ENCODE assay signal across 26 cellular contexts in genomic region chr7:80589561-80590083, GRCh38. TPM values are rescaled to one million over a fixed set of nuclear protein-coding genes. Genes with fewer than 3 reads are reported as not detected.
"Had no signal": no experiment of that assay in that cellular context is flagged by ENCODE, and none has a peak within 500 bp of the region (broad histone marks: within the 10 kb centered on the region; RNA-seq: fewer than 3 reads in every experiment).

No MANE protein-coding gene starts in this region.

- H3K27me3 ChIP-seq: esophagus squamous epithelium, gastroesophageal sphincter, left lung, pancreas, tibial nerve had no signal

- H3K36me3 Mint-ChIP-seq: activated naive CD4-positive, alpha-beta T cell treated with anti-CD3 and anti-CD28 coated beads, Interleukin-2, amount 50 U/mL, for 72 hours; naive B cell; WTC11 had no signal

- H3K4me3 ChIP-seq: esophagus squamous epithelium, gastroesophageal sphincter, left lung, lung, pancreas, prostate gland, tibial nerve had no signal

- H3K27ac ChIP-seq: epithelial cell of prostate, esophagus squamous epithelium, gastroesophageal sphincter, left lung, pancreas, prostate gland, tibial nerve had no signal

- H3K4me1 Mint-ChIP-seq: activated CD4-positive, alpha-beta memory T cell treated with anti-CD3 and anti-CD28 coated beads, Interleukin-2, amount 10 ng/mL, durations not matched to agents 7 days and 5 days; activated CD4-positive, alpha-beta T cell treated with anti-CD3 and anti-CD28 coated beads, Interleukin-2, amount 10 ng/mL, durations not matched to agents 7 days and 5 days; central memory CD8-positive, alpha-beta T cell; naive B cell; neural crest cell had no signal

- DNase-seq: activated CD4-positive, alpha-beta memory T cell treated with anti-CD3 and anti-CD28 coated beads, Interleukin-2, amount 10 ng/mL, durations not matched to agents 7 days and 5 days; activated CD4-positive, alpha-beta T cell treated with anti-CD3 and anti-CD28 coated beads for 1 hour; activated CD4-positive, alpha-beta T cell treated with anti-CD3 and anti-CD28 coated beads, Interleukin-2, amount 10 ng/mL, durations not matched to agents 7 days and 5 days; activated T-cell treated with anti-CD3 and anti-CD28 coated beads, Interleukin-2, amount 50 U/mL, for 4 hours; effector CD4-positive, alpha-beta T cell; esophagus squamous epithelium; head of caudate nucleus; kidney glomerular epithelial cell; left lung; naive B cell; nucleus accumbens; pancreas; retina; stimulated activated naive CD4-positive, alpha-beta T cell had no signal

- ATAC-seq: activated naive CD4-positive, alpha-beta T cell treated with anti-CD3 and anti-CD28 coated beads, Interleukin-2, amount 50 U/mL, for 72 hours; activated T-cell treated with anti-CD3 and anti-CD28 coated beads, Interleukin-2, amount 50 U/mL, for 4 hours; gastroesophageal sphincter; left lung; pancreas; WTC11 had no signal

- H3K36me3 ChIP-seq: esophagus squamous epithelium, gastroesophageal sphincter, left lung, pancreas, prostate gland, tibial nerve had no signal

- H3K27me3 Mint-ChIP-seq: activated CD4-positive, alpha-beta memory T cell treated with anti-CD3 and anti-CD28 coated beads, Interleukin-2, amount 10 ng/mL, durations not matched to agents 7 days and 5 days; activated CD4-positive, alpha-beta T cell treated with anti-CD3 and anti-CD28 coated beads, Interleukin-2, amount 10 ng/mL, durations not matched to agents 7 days and 5 days; central memory CD8-positive, alpha-beta T cell; dendritic cell treated with granulocyte-macrophage colony-stimulating factor and Interleukin-4, amounts not matched to agents 40 ng/mL and 50 ng/mL, for 4 days; naive B cell had no signal

- H3K27ac Mint-ChIP-seq: activated CD4-positive, alpha-beta memory T cell treated with anti-CD3 and anti-CD28 coated beads, Interleukin-2, amount 10 ng/mL, durations not matched to agents 7 days and 5 days; activated CD4-positive, alpha-beta T cell treated with anti-CD3 and anti-CD28 coated beads, Interleukin-2, amount 10 ng/mL, durations not matched to agents 7 days and 5 days; activated naive CD4-positive, alpha-beta T cell treated with anti-CD3 and anti-CD28 coated beads, Interleukin-2, amount 50 U/mL, for 72 hours; activated T-helper 2 cell treated with anti-CD3 and anti-CD28 coated beads, Interferon-gamma antibody, Interleukin-2, Interleukin-4, amounts not matched to agents 10 μg/mL and 5 μg/mL and 100 μg/mL, durations not matched to agents 14 hours and 24 hours and 36 hours; dendritic cell treated with granulocyte-macrophage colony-stimulating factor and Interleukin-4, amounts not matched to agents 40 ng/mL and 50 ng/mL, for 4 days; naive B cell; WTC11 had no signal

- H3K9me3 ChIP-seq: esophagus squamous epithelium, gastroesophageal sphincter, left lung, pancreas, prostate gland, tibial nerve had no signal

- H3K4me1 ChIP-seq: esophagus squamous epithelium, gastroesophageal sphincter, pancreas, prostate gland had no signal

- H3K4me3 Mint-ChIP-seq: activated CD4-positive, alpha-beta memory T cell treated with anti-CD3 and anti-CD28 coated beads, Interleukin-2, amount 10 ng/mL, durations not matched to agents 7 days and 5 days; activated CD4-positive, alpha-beta T cell treated with anti-CD3 and anti-CD28 coated beads, Interleukin-2, amount 10 ng/mL, durations not matched to agents 7 days and 5 days; activated T-cell treated with anti-CD3 and anti-CD28 coated beads, Interleukin-2, amount 50 U/mL, for 4 hours; central memory CD8-positive, alpha-beta T cell; dendritic cell treated with granulocyte-macrophage colony-stimulating factor and Interleukin-4, amounts not matched to agents 40 ng/mL and 50 ng/mL, for 4 days; naive B cell; neural crest cell; WTC11 had no signal

- H3K9me3 Mint-ChIP-seq: activated CD4-positive, alpha-beta memory T cell treated with anti-CD3 and anti-CD28 coated beads, Interleukin-2, amount 10 ng/mL, durations not matched to agents 7 days and 5 days; activated CD4-positive, alpha-beta T cell treated with anti-CD3 and anti-CD28 coated beads, Interleukin-2, amount 10 ng/mL, durations not matched to agents 7 days and 5 days; activated naive CD4-positive, alpha-beta T cell treated with anti-CD3 and anti-CD28 coated beads, Interleukin-2, amount 50 U/mL, for 72 hours; activated T-helper 2 cell treated with anti-CD3 and anti-CD28 coated beads, Interferon-gamma antibody, Interleukin-2, Interleukin-4, amounts not matched to agents 10 μg/mL and 5 μg/mL and 100 μg/mL, durations not matched to agents 14 hours and 24 hours and 36 hours; dendritic cell treated with granulocyte-macrophage colony-stimulating factor and Interleukin-4, amounts not matched to agents 40 ng/mL and 50 ng/mL, for 4 days; naive B cell; WTC11 had no signal

RNA-seq across cellular contexts. Expression of gene CD36, which starts 48.8 kb away (rescaled TPM):
- total RNA-seq: activated CD4-positive, alpha-beta memory T cell treated with anti-CD3 and anti-CD28 coated beads, Interleukin-2, amount 10 ng/mL, durations not matched to agents 7 days and 5 days; activated CD4-positive, alpha-beta T cell treated with anti-CD3 and anti-CD28 coated beads, Interleukin-2, amount 10 ng/mL, durations not matched to agents 7 days and 5 days; activated naive CD4-positive, alpha-beta T cell treated with anti-CD3 and anti-CD28 coated beads, Interleukin-2, amount 50 U/mL, for 72 hours; activated T-helper 2 cell treated with anti-CD3 and anti-CD28 coated beads, Interferon-gamma antibody, Interleukin-2, Interleukin-4, amounts not matched to agents 10 μg/mL and 5 μg/mL and 100 μg/mL, durations not matched to agents 14 hours and 24 hours and 36 hours; T-helper 1 cell treated with Interleukin-12 subunit alpha and Interleukin-12 subunit beta and Interleukin-4 antibody, amounts not matched to agents 30 ng/mL and 1 ng/mL, for 36 hours had no signal
